8 cellular contexts compared by ENCODE assay signal in the genomic region with DNA sequence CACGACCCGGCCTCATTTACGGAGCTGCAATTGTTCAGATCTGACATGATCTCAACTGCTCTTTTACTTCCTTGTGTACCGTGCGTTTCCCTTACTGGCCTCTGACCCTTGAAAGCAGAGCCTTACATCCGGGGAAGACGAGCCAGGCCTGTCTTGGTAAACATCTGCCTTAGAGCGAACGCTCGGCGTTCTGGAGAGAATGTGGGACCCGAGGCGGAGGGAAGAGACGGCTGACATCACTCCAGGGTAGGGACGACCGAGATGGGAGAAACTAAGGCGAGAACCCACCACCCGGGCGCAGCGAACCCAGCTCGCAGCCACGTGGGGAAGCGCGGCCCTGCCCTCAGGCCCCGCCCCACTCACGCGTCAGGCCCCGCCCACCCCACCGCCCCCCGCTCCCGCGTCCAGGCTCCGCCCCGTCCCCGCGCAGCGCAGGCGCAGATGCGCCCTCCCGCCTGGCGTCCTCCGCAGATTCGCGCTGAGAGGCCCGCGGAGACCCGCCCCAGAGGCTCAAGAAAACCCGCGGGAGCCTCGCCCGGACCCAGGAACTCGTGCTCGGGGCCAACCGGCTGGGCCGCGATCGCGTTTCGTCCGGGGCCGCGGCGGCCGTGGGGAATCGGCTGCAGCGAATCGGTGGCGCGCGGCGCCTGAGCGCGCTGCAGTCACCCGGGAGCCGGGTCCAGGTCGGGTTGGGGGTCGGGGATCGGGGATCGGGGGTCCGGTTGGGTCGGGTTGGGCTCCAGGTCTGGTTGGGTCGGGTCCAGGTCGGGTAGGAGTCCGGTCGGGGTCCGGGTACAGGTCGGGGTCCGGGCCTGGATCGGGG.
A peak's percentile ranks its signal among the peaks of the same experiment; 100 is the strongest.
DNase-seq lines count a peak whose midpoint lies in the region; ATAC-seq and TF ChIP-seq lines count a peak whose summit lies in the region.

Gene TELO2 (plus strand): TSS at position 438 of the 823 bp plus-strand sequence. CDS start 922 bp downstream, outside the sequence.

- peak within 1 kb of the TSS; percentile 74 for H3K4me3 ChIP-seq in choroid plexus epithelial cell (ENCODE audit: low read depth, low read length)

- in situ Hi-C loops in GM13976 (cut with MboI; ENCODE audit: low sequenced_read_pairs, unreplicated experiment): no loop called here

- DNase-seq in GM13976 (ENCODE audit: low spot score) (peak; percentile 100), NCI-H226 (peak; percentile 71), choroid plexus epithelial cell (ENCODE audit: low read depth) (peak; percentile 80), kidney tubule cell (ENCODE audit: low spot score) (peak; percentile 78)
- DNase-seq in activated CD4-positive, alpha-beta T cell treated with anti-CD3 and anti-CD28 coated beads for 48 hours: peak; percentile 89
- DNase-seq in stimulated activated CD4-positive, alpha-beta T cell treated with anti-CD3 and anti-CD28 coated beads, Interleukin-15, amount 100 ng/mL, for 48 hours (ENCODE audit: low read depth in 2 of 2): peak; percentile 73 to 83

- TF ChIP-seq CTCF in GM13976 (IDR thresholded peaks at IDR 0.05; ENCODE audit: borderline replicate concordance, control extremely low read depth, extremely low read depth, insufficient read depth, missing control alignments) (no peak), choroid plexus epithelial cell (conservative IDR thresholded peaks at IDR 0.05; ENCODE audit: low read depth, low read length) (no peak)

- ATAC-seq in HG02981 (IDR thresholded peaks at IDR 0.05; ENCODE audit: unreplicated experiment) (peak; percentile 61), HG03460 (IDR thresholded peaks at IDR 0.05; ENCODE audit: unreplicated experiment) (no peak)
